8 cellular contexts compared by ENCODE assay signal in genomic region chr1:32612189-32612881, GRCh38. TPM values are rescaled to one million over a fixed set of nuclear protein-coding genes. Genes with fewer than 3 reads are reported as not detected.
DNase-seq lines count a peak whose midpoint lies in the region; ATAC-seq and TF ChIP-seq lines count a peak whose summit lies in the region.

No MANE protein-coding gene starts in this region.

- H3K36me3 ChIP-seq in HEK293 (ENCODE audit: control insufficient read depth in 2 of 2, insufficient read depth in 1 of 2, low read length in 2 of 2): no peaks in the 10 kb centered on the region

- DNase-seq in DMS79 (lab: John Stamatoyannopoulos, UW): peak; percentile 80
- DNase-seq in NCI-H2107 treated with DMSO at 0.1 percent for 48 hours (lab: John Stamatoyannopoulos, UW; ENCODE audit: unreplicated experiment): peak; percentile 83
- peak; percentile 24 for DNase-seq in activated CD4-positive, alpha-beta T cell treated with anti-CD3 and anti-CD28 coated beads, Interleukin-2, amount 50 U/mL, for 1 hour
- DNase-seq in effector CD8-positive, alpha-beta T cell (lab: John Stamatoyannopoulos, UW): peak; percentile 43
- peak; percentile 79 to 95 for DNase-seq in lower leg skin (ENCODE audit: low spot score in 2 of 2)
- peak; percentile 50 for DNase-seq in stimulated activated CD4-positive, alpha-beta T cell treated with anti-CD3 and anti-CD28 coated beads, Interleukin-4, amount 100 ng/mL, for 24 hours

- no peaks in the 10 kb centered on the region for H3K9me3 ChIP-seq in HEK293 (ENCODE audit: control insufficient read depth, insufficient read depth, low read depth, low read length)

- H3K4me3 ChIP-seq in HEK293 (ENCODE audit: low read depth, low read length) (peak overlapping the region; percentile 53), lower leg skin (ENCODE audit: low read depth, poor library complexity, severe bottlenecking) (peak overlapping the region; percentile 10)

- no peak for ATAC-seq in GM21526 (IDR thresholded peaks at IDR 0.05; ENCODE audit: low FRiP score, unreplicated experiment)

- H3K4me1 ChIP-seq in HEK293 (ENCODE audit: control insufficient read depth, insufficient read depth, low read length): no peaks in the 10 kb centered on the region

- H3K27ac ChIP-seq in HEK293 (ENCODE audit: extremely low read depth, low read depth, low read length): no peak overlapping the region

- intact Hi-C loops in lower leg skin (cut with DNase I; ENCODE audit: low total_unique reads): no loop called here

- CTCF ChIA-PET in HEK293 (lab: Yijun Ruan, JAX): interaction anchor here (0.6 to 1.2 kb wide), 4 partner anchors 8 to 442 kb away, joined by 3 to 4 read pairs (median 3); no protein-coding TSS in a partner anchor

- TF ChIP-seq CTCF in HEK293 (tag by site-specific recombination; IDR thresholded peaks at IDR 0.05) (no peak), lower leg skin (IDR thresholded peaks at IDR 0.05) (no peak)

- WGBS in lower leg skin, 2 donors: 5 to 7% methylated on average over 27 to 33 of the region's 35 CpGs

- POLR2A ChIA-PET in HEK293 (lab: Yijun Ruan, JAX): interaction anchor here (0.9 to 1.5 kb wide), 3 partner anchors 39 to 211 kb away, joined by 3 to 9 read pairs (median 4); partner anchors contain the start of genes RBBP4, ZBTB8B and ZBTB8OS

- TF ChIP-seq POLR2A in lower leg skin (IDR thresholded peaks at IDR 0.05): no peak

TF ChIP-seq in HEK293, 187 proteins besides CTCF, POLR2A, EP300 and RAD21 (continues in another document):
- TF ChIP-seq ZXDB (tag by site-specific recombination; IDR thresholded peaks at IDR 0.05) (0 out of 2 replicates have a peak, but pooled peaks have one; percentile 54), GLIS2 (tag by site-specific recombination; IDR thresholded peaks at IDR 0.05) (peak; percentile 88), ZNF311 (tag by site-specific recombination; IDR thresholded peaks at IDR 0.05; ENCODE audit: borderline replicate concordance) (no peak), SCRT1 (tag by site-specific recombination; IDR thresholded peaks at IDR 0.05; ENCODE audit: borderline replicate concordance) (no peak), SCRT2 (tag by site-specific recombination; IDR thresholded peaks at IDR 0.05) (no peak), ZFP37 (tag by site-specific recombination; IDR thresholded peaks at IDR 0.05) (no peak), ZNF830 (tag by site-specific recombination; IDR thresholded peaks at IDR 0.05; ENCODE audit: low read depth) (no peak), SP7 (tag by site-specific recombination; IDR thresholded peaks at IDR 0.05) (peak; percentile 85), ZNF335 (tag by site-specific recombination; conservative IDR thresholded peaks at IDR 0.05) (peak; percentile 70), ZNF768 (tag by site-specific recombination; IDR thresholded peaks at IDR 0.05) (no peak), ZEB2 (tag by site-specific recombination; IDR thresholded peaks at IDR 0.05) (peak; percentile 31), ZBTB44 (tag by site-specific recombination; IDR thresholded peaks at IDR 0.05) (no peak), ZNF138 (tag by site-specific recombination; IDR thresholded peaks at IDR 0.05; ENCODE audit: borderline replicate concordance) (no peak), ZBTB20 (tag by site-specific recombination; IDR thresholded peaks at IDR 0.05) (no peak), OVOL3 (tag by site-specific recombination; IDR thresholded peaks at IDR 0.05) (0 out of 2 replicates have a peak, but pooled peaks have one; percentile 5), PATZ1 (tag by site-specific recombination; IDR thresholded peaks at IDR 0.05) (0 out of 2 replicates have a peak, but pooled peaks have one; percentile 34), KLF7 (tag by site-specific recombination; IDR thresholded peaks at IDR 0.05; ENCODE audit: borderline replicate concordance) (peak; percentile 27; the same call in 1 of the 2 replicates), BCL11B (tag by site-specific recombination; IDR thresholded peaks at IDR 0.05; ENCODE audit: low read depth) (peak; percentile 76), KLF16 (tag by site-specific recombination; IDR thresholded peaks at IDR 0.05) (peak; percentile 50; the same call in 1 of the 2 replicates), KLF8 (tag by site-specific recombination; IDR thresholded peaks at IDR 0.05) (peak; percentile 1; the same call in 1 of the 2 replicates), ZBTB26 (tag by site-specific recombination; optimal IDR thresholded peaks at IDR 0.05) (peak; percentile 28), IKZF3 (tag by site-specific recombination; IDR thresholded peaks at IDR 0.05) (peak; percentile 93), REPIN1 (tag by site-specific recombination; IDR thresholded peaks at IDR 0.05; ENCODE audit: low read depth) (no peak), MZF1 (tag by site-specific recombination; IDR thresholded peaks at IDR 0.05; ENCODE audit: borderline replicate concordance) (no peak), ZNF629 (tag by site-specific recombination; IDR thresholded peaks at IDR 0.05) (peak; percentile 74), ZIC2 (tag by site-specific recombination; IDR thresholded peaks at IDR 0.05) (peak; percentile 73), ZNF18 (tag by site-specific recombination; IDR thresholded peaks at IDR 0.05) (no peak), ZNF112 (tag by site-specific recombination; IDR thresholded peaks at IDR 0.05) (no peak), ZBTB17 (tag by site-specific recombination; IDR thresholded peaks at IDR 0.05) (peak; percentile 92), ZNF394 (tag by site-specific recombination; IDR thresholded peaks at IDR 0.05; ENCODE audit: borderline replicate concordance) (0 out of 2 replicates have a peak, but pooled peaks have one; percentile 44), ZNF324 (tag by site-specific recombination; IDR thresholded peaks at IDR 0.05) (0 out of 2 replicates have a peak, but pooled peaks have one; percentile 39), ZNF10 (tag by site-specific recombination; IDR thresholded peaks at IDR 0.05) (peak; percentile 42; the same call in 1 of the 2 replicates)

RNA-seq across cellular contexts. Expression of gene ZBTB8OS, which starts 38.0 kb away (rescaled TPM):
- 10 to 100 TPM; 12.4 to 28.0 (median 18.8) TPM for total RNA-seq in lower leg skin

RNA-seq across cellular contexts. Expression of gene RBBP4, which starts 38.7 kb away (rescaled TPM):
- 100 to 1,000 TPM in 3 of 4 donors, 10 to 100 TPM in 1; 97.8 to 104 (median 102) TPM for total RNA-seq in lower leg skin

Comparison
In these comparisons a context has a peak if more than half of its experiments do, and no peak if none do; other contexts are left out.
1. DNase-seq: peak in every context shown above with its lines; median percentile 87 in lower leg skin; 83 in NCI-H2107 treated with DMSO at 0.1 percent for 48 hours; 80 in DMS79; 50 in stimulated activated CD4-positive, alpha-beta T cell treated with anti-CD3 and anti-CD28 coated beads, Interleukin-4, amount 100 ng/mL, for 24 hours; 43 in effector CD8-positive, alpha-beta T cell; 24 in activated CD4-positive, alpha-beta T cell treated with anti-CD3 and anti-CD28 coated beads, Interleukin-2, amount 50 U/mL, for 1 hour.